Comparison of ENCODE assay signal across 8 cellular contexts in the genomic region with DNA sequence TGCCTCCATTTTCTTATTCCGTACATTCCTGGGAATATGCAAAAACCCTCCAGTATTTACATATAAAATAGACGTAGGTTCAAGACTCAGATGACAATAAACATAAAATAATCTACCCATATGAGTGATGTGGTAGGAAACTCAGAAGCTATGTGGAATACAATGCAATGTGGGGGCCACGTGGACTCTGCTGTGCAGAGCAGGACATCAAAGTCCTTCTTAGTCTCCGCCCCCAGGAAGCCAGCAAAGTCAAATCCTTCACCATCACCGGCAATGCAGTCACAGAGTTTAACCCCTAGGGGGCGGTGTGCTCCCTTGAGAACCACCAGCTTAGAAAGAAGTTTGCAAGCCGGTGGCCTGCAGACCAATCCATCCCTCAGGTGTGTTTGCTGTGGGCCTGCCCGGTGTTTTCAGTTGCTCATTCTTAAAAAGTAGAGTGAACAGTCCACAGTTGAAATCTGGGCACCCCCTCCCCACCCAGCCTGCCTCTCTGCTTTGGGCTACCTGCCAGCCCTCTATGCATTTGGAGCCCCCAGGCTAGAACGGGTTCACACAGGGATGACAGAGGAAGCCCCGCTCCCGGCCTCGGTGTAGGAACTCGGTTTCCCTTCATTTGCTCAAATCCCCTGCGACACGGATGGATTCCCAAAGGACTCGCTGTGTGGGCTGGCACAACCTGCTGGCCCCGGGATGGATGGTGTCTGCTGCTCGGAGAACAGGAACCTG. TPM values are rescaled to one million over a fixed set of nuclear protein-coding genes. Genes with fewer than 3 reads are reported as not detected.
DNase-seq lines count a peak whose midpoint lies in the region; ATAC-seq and TF ChIP-seq lines count a peak whose summit lies in the region.

No MANE protein-coding gene starts in this region.

- no peak overlapping the region for H3K4ac ChIP-seq in IMR-90 (ENCODE audit: low read depth, low read length)

- dilution Hi-C loops in IMR-90 (cut with HindIII; ENCODE audit: low sequenced_read_pairs, unreplicated experiment) = no loop called here

- no peak overlapping the region for H2BK120ac ChIP-seq in IMR-90 (ENCODE audit: low read depth, low read length)

- BruUV-seq in IMR-90 (replicated peaks; lab: Mats Ljungman, UMichigan) (no TSS peak), PC-9 (replicated peaks; lab: Mats Ljungman, UMichigan) (no TSS peak)

- H3K4me1 ChIP-seq in IMR-90 (ENCODE audit: control insufficient read depth, insufficient read depth, low read length) = peaks cover 2% of the 10 kb centered on the region; the same call in 1 of the 2 replicates
- 0 out of 2 replicates have a peak, but pooled peaks cover 4% of the 10 kb centered on the region for H3K4me1 ChIP-seq in PC-9 (replicated peaks; ENCODE audit: insufficient read depth)
- H3K4me1 ChIP-seq in esophagus squamous epithelium = peaks cover 0 to 31% (median 0%) of the 10 kb centered on the region in 3 donors

- no peak overlapping the region for H4K5ac ChIP-seq in IMR-90 (ENCODE audit: low read depth, low read length)

- no peaks in the 10 kb centered on the region for H3K9me2 ChIP-seq in PC-9 (ENCODE audit: insufficient read depth)

- H3K9ac ChIP-seq in IMR-90 (ENCODE audit: low read depth, low read length) = no peak overlapping the region

- no peaks in the 10 kb centered on the region for H3K9me1 ChIP-seq in IMR-90 (ENCODE audit: insufficient read depth, low read length)

- no peak overlapping the region for H3K56ac ChIP-seq in IMR-90 (ENCODE audit: extremely low read depth, insufficient read depth, low read length)

- no peak overlapping the region for H4K91ac ChIP-seq in IMR-90 (ENCODE audit: insufficient read depth, low read depth, low read length)

- TF ChIP-seq POLR2A in IMR-90 (IDR thresholded peaks at IDR 0.05; ENCODE audit: low read depth, low read length) (no peak), esophagus squamous epithelium (IDR thresholded peaks at IDR 0.05) (no peak)

- POLR2A ChIA-PET in IMR-90 (lab: Charles Lee; ENCODE audit: unreplicated experiment) (no interaction called here), PC-9 (lab: Charles Lee; ENCODE audit: unreplicated experiment) (no interaction called here)

- peak; percentile 83 for ATAC-seq in IMR-90 (ENCODE audit: low read depth)
- no peak for ATAC-seq in GM21619 (IDR thresholded peaks at IDR 0.05; ENCODE audit: unreplicated experiment)

- in situ Hi-C loops in IMR-90 (cut with MboI; ENCODE audit: low sequenced_read_pairs) = no loop called here

- TF ChIP-seq RAD21 in IMR-90 (IDR thresholded peaks at IDR 0.05; ENCODE audit: low read length) = peak; percentile 68

- CTCF ChIA-PET in IMR-90 (lab: Yijun Ruan, JAX) (interaction anchor here (0.5 to 0.6 kb wide), 2 partner anchors 12 to 895 kb away, joined by 3 to 4 read pairs; no protein-coding TSS in a partner anchor), PC-9 (lab: Charles Lee) (no interaction called here)

- no peak overlapping the region for H3K4me3 ChIP-seq in IMR-90 (ENCODE audit: insufficient read depth, low read depth, low read length)
- no peak overlapping the region for H3K4me3 ChIP-seq in PC-9
- no peak overlapping the region for H3K4me3 ChIP-seq in esophagus squamous epithelium

- WGBS in IMR-90 (ENCODE audit: extremely low coverage in 2 of 2, insufficient read length in 1 of 2), 2 experiments = 93% methylated on average over 3 of the region's 18 CpGs; no CpG with 5 or more reads in 1 of the 2 experiments
- WGBS in esophagus squamous epithelium, 2 donors = 25 to 54% methylated on average over 6 to 17 of the region's 18 CpGs

- peaks cover 6% of the 10 kb centered on the region for H3K27me3 Mint-ChIP-seq in nephron (ENCODE audit: low read depth)

- H2BK5ac ChIP-seq in IMR-90 (ENCODE audit: low read depth, low read length, poor library complexity, severe bottlenecking) = no peak overlapping the region

- H4K8ac ChIP-seq in IMR-90 (ENCODE audit: low read depth in 2 of 2, low read length in 2 of 2) = no peak overlapping the region

- H3K4me3 Mint-ChIP-seq in nephron = no peak overlapping the region

- H3K18ac ChIP-seq in IMR-90 (ENCODE audit: low read depth, low read length) = no peak overlapping the region

- peaks cover 30% of the 10 kb centered on the region for H3K36me3 Mint-ChIP-seq in nephron (ENCODE audit: low read depth)

- no peak overlapping the region for H2BK15ac ChIP-seq in IMR-90 (ENCODE audit: low read depth, low read length)

- H3K4me1 Mint-ChIP-seq in nephron = peaks cover 66% of the 10 kb centered on the region

- H3K36me3 ChIP-seq in IMR-90 (ENCODE audit: control insufficient read depth, insufficient read depth, low read length) = no peaks in the 10 kb centered on the region
- H3K36me3 ChIP-seq in PC-9 (ENCODE audit: low read depth) = peaks cover 44% of the 10 kb centered on the region
- H3K36me3 ChIP-seq in esophagus squamous epithelium = peaks cover 0 to 79% (median 4%) of the 10 kb centered on the region in 3 donors

- no peak overlapping the region for H2BK20ac ChIP-seq in IMR-90 (ENCODE audit: low read depth, low read length)

- H3K27ac Mint-ChIP-seq in nephron = peak overlapping the region; percentile 30 to 88 (median 69)

- H2AK5ac ChIP-seq in IMR-90 (ENCODE audit: low read depth, low read length) = no peak overlapping the region

- no peaks in the 10 kb centered on the region for H3K9me3 Mint-ChIP-seq in nephron

- TF ChIP-seq CTCF in IMR-90 (conservative IDR thresholded peaks at IDR 0.05; ENCODE audit: low read depth, low read length) = peak; percentile 80
- TF ChIP-seq CTCF in PC-9 (conservative IDR thresholded peaks at IDR 0.05) = peak; percentile 99
- TF ChIP-seq CTCF in esophagus squamous epithelium (IDR thresholded peaks at IDR 0.05) = peak; percentile 55 to 93 (median 90)
- TF ChIP-seq CTCF in nephron (IDR thresholded peaks at IDR 0.05; ENCODE audit: unreplicated experiment in 3 of 3) = peak; percentile 91 to 96 (median 93)

- H3K4me2 ChIP-seq in IMR-90 (ENCODE audit: low read depth, low read length) (no peak overlapping the region), PC-9 (0 out of 2 replicates have a peak overlapping the region, but pooled peaks have one; percentile 2)

- no peak overlapping the region for H3K23ac ChIP-seq in IMR-90 (ENCODE audit: low read depth, low read length)

- no peaks in the 10 kb centered on the region for H3K79me1 ChIP-seq in IMR-90 (ENCODE audit: low read depth in 1 of 2, low read length in 2 of 2)

- H2AFZ ChIP-seq in IMR-90 (replicated peaks; ENCODE audit: low read length, poor library complexity) (no peak overlapping the region), PC-9 (no peak overlapping the region)

- peaks cover 99% of the 10 kb centered on the region for H3K79me2 ChIP-seq in PC-9 (ENCODE audit: low read depth)

- H2AK9ac ChIP-seq in IMR-90 (replicated peaks; ENCODE audit: low read depth, low read length, poor library complexity) = peak overlapping the region; percentile 2

- intact Hi-C loops in IMR-90 (cut with micrococcal nuclease) = loop anchor here (1.0 kb wide), 1 partner anchor 896 kb away; no protein-coding TSS in a partner anchor
- intact Hi-C loops in PC-9 (cut with micrococcal nuclease; ENCODE audit: unreplicated experiment) = loop anchor here (1.0 to 5.0 kb wide), 5 partner anchors 61 to 895 kb away; no protein-coding TSS in a partner anchor
- intact Hi-C loops in esophagus squamous epithelium (cut with DNase I) = no loop called here

- peak; percentile 22 for DNase-seq in DMS53 treated with DMSO at 0.1 percent for 48 hours (lab: John Stamatoyannopoulos, UW; ENCODE audit: unreplicated experiment)
- DNase-seq in IMR-90 = peak; percentile 73
- peak; percentile 84 to 86 for DNase-seq in PC-9
- DNase-seq in activated T-cell treated with anti-CD3 and anti-CD28 coated beads for 48 hours (ENCODE audit: low read depth) = peak; percentile 73
- peak; percentile 31 for DNase-seq in esophagus squamous epithelium (lab: John Stamatoyannopoulos, UW)
- DNase-seq in stimulated activated naive CD4-positive, alpha-beta T cell treated with Interleukin-2 at 50 U/mL for 16 hours (lab: John Stamatoyannopoulos, UW) = peak; percentile 71

- H4K20me1 ChIP-seq in IMR-90 (ENCODE audit: insufficient read depth, low read length) (no peaks in the 10 kb centered on the region), PC-9 (ENCODE audit: insufficient read depth) (peaks cover 92% of the 10 kb centered on the region)

- no peak overlapping the region for H3K14ac ChIP-seq in IMR-90 (replicated peaks; ENCODE audit: low read depth, low read length)

- H3K9me3 ChIP-seq in IMR-90 (ENCODE audit: control insufficient read depth, insufficient read depth, low read length) = no peaks in the 10 kb centered on the region
- H3K9me3 ChIP-seq in PC-9 (ENCODE audit: insufficient read depth, low read depth) = no peaks in the 10 kb centered on the region
- no peaks in the 10 kb centered on the region for H3K9me3 ChIP-seq in esophagus squamous epithelium

- H3F3A ChIP-seq in PC-9 (ENCODE audit: insufficient read depth, low read depth) = peaks cover 92% of the 10 kb centered on the region

- H3K27ac ChIP-seq in IMR-90 (ENCODE audit: insufficient read depth, low read length) (no peak overlapping the region), PC-9 (no peak overlapping the region), esophagus squamous epithelium (no peak overlapping the region)

- H3K27me3 ChIP-seq in IMR-90 (ENCODE audit: control insufficient read depth, insufficient read depth, low read length) = no peaks in the 10 kb centered on the region; the same call in 1 of the 2 replicates
- no peaks in the 10 kb centered on the region for H3K27me3 ChIP-seq in PC-9 (ENCODE audit: insufficient read depth, low read depth)
- no peaks in the 10 kb centered on the region for H3K27me3 ChIP-seq in esophagus squamous epithelium

TF ChIP-seq in IMR-90, 13 proteins besides CTCF, POLR2A, EP300 and RAD21:
- peak; percentile 57 for TF ChIP-seq SMC3 (IDR thresholded peaks at IDR 0.05; ENCODE audit: low read depth, low read length)
- no peak for TF ChIP-seq CEBPB (IDR thresholded peaks at IDR 0.05; ENCODE audit: low read depth, low read length)
- no peak for TF ChIP-seq MAFK (IDR thresholded peaks at IDR 0.05; ENCODE audit: low read depth, low read length)
- TF ChIP-seq NFE2L2 (IDR thresholded peaks at IDR 0.05; ENCODE audit: low read depth, low read length) = no peak
- TF ChIP-seq BHLHE40 (IDR thresholded peaks at IDR 0.05; ENCODE audit: low read depth, low read length) = no peak

RNA-seq across cellular contexts. Expression of a gene that starts 59.9 kb away (rescaled TPM):
- total RNA-seq in IMR-90 (2012; rRNA removed) = 0.28 and 0.54 TPM in 2 replicates
- 0.55 and 0.77 TPM in 2 replicates for polyA plus RNA-seq in IMR-90 (2012; rRNA removed)
- polyA plus RNA-seq in IMR-90 (2012; cell fraction: cytosol; rRNA removed) = 0.50 and 0.59 TPM in 2 replicates
- polyA plus RNA-seq in IMR-90 (2012; cell fraction: nucleus; rRNA removed; ENCODE audit: low replicate concordance) = 0.16 and 0.79 TPM in 2 replicates
- total RNA-seq in PC-9 (2021) = 439 and 495 TPM in 2 replicates
- total RNA-seq in esophagus squamous epithelium = 100 to 1,000 TPM in 2 of 4 donors, 10 to 100 TPM in 2; 31.5 to 182 (median 94.4) TPM

Comparison
In these comparisons a context has a peak if more than half of its experiments do, and no peak if none do; other contexts are left out.
1. DNase-seq: peak in every context shown above with its lines; median percentile 85 in PC-9; 73 in IMR-90; 73 in activated T-cell treated with anti-CD3 and anti-CD28 coated beads for 48 hours; 71 in stimulated activated naive CD4-positive, alpha-beta T cell treated with Interleukin-2 at 50 U/mL for 16 hours; 31 in esophagus squamous epithelium; 22 in DMS53 treated with DMSO at 0.1 percent for 48 hours.
2. RNA of a gene that starts 59.9 kb away (total RNA-seq): 439 to 495 TPM in PC-9 and 31.5 to 182 TPM in esophagus squamous epithelium; 0.28 to 0.54 TPM in IMR-90; every median in the first group is over 10 times any median in the second.
3. Peak in every context shown above with its lines, with median percentiles within 50 percentile points of each other: CTCF ChIP-seq.